ENCODE assay signal across 1 cellular context in genomic region chr2:16650287-16651249, GRCh38.
TF ChIP-seq lines count a peak whose summit lies in the region.

No MANE protein-coding gene starts in this region.

TF ChIP-seq in GM23338, 12 proteins besides CTCF, POLR2A, EP300 and RAD21 (continued from another document):
- TF ChIP-seq, protein P1, sequence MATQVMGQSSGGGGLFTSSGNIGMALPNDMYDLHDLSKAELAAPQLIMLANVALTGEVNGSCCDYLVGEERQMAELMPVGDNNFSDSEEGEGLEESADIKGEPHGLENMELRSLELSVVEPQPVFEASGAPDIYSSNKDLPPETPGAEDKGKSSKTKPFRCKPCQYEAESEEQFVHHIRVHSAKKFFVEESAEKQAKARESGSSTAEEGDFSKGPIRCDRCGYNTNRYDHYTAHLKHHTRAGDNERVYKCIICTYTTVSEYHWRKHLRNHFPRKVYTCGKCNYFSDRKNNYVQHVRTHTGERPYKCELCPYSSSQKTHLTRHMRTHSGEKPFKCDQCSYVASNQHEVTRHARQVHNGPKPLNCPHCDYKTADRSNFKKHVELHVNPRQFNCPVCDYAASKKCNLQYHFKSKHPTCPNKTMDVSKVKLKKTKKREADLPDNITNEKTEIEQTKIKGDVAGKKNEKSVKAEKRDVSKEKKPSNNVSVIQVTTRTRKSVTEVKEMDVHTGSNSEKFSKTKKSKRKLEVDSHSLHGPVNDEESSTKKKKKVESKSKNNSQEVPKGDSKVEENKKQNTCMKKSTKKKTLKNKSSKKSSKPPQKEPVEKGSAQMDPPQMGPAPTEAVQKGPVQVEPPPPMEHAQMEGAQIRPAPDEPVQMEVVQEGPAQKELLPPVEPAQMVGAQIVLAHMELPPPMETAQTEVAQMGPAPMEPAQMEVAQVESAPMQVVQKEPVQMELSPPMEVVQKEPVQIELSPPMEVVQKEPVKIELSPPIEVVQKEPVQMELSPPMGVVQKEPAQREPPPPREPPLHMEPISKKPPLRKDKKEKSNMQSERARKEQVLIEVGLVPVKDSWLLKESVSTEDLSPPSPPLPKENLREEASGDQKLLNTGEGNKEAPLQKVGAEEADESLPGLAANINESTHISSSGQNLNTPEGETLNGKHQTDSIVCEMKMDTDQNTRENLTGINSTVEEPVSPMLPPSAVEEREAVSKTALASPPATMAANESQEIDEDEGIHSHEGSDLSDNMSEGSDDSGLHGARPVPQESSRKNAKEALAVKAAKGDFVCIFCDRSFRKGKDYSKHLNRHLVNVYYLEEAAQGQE (IDR thresholded peaks at IDR 0.05; ENCODE audit: unreplicated experiment) = no peak
